15 cellular contexts compared by ENCODE assay signal in genomic region chr17:76036497-76037380, GRCh38. TPM values are rescaled to one million over a fixed set of nuclear protein-coding genes. Genes with fewer than 3 reads are reported as not detected.
DNase-seq lines count a peak whose midpoint lies in the region; ATAC-seq and TF ChIP-seq lines count a peak whose summit lies in the region.
"Had no signal": no experiment of that assay in that cellular context is flagged by ENCODE, and none has a peak within 500 bp of the region (broad histone marks: within the 10 kb centered on the region; RNA-seq: fewer than 3 reads in every experiment).

No MANE protein-coding gene starts in this region.

- H3K27me3 Mint-ChIP-seq in nephron progenitor cell (ENCODE audit: low read depth, poor library complexity) = peaks cover 9% of the 10 kb centered on the region

- no peak for TF ChIP-seq CTCF in fibroblast of villous mesenchyme (IDR thresholded peaks at IDR 0.05; ENCODE audit: insufficient read depth, low read depth, low read length)
- no peak for TF ChIP-seq CTCF in nephron progenitor cell (IDR thresholded peaks at IDR 0.05)
- TF ChIP-seq CTCF in foreskin keratinocyte (conservative IDR thresholded peaks at IDR 0.05) = no peak

- H3K27ac Mint-ChIP-seq in nephron progenitor cell = peak overlapping the region; percentile 83

- H3K4me3 ChIP-seq in fibroblast of villous mesenchyme (ENCODE audit: low read depth, low read length) = no peak overlapping the region

- ATAC-seq in HG02678 (IDR thresholded peaks at IDR 0.05; ENCODE audit: unreplicated experiment) = no peak
- ATAC-seq in HG03378 (IDR thresholded peaks at IDR 0.05; ENCODE audit: unreplicated experiment) = no peak
- no peak for ATAC-seq in foreskin keratinocyte

- peaks cover 6% of the 10 kb centered on the region for H3K9me3 Mint-ChIP-seq in nephron progenitor cell

- no peaks in the 10 kb centered on the region for H3K4me1 ChIP-seq in foreskin keratinocyte

- H3K36me3 Mint-ChIP-seq in nephron progenitor cell (ENCODE audit: low read depth) = peaks cover 37% of the 10 kb centered on the region

- H3K4me3 Mint-ChIP-seq in nephron progenitor cell = peak overlapping the region; percentile 29

- DNase-seq in ELF-1 (ENCODE audit: low read depth, low spot score) (peak; percentile 68), NCI-H526 (lab: John Stamatoyannopoulos, UW) (peak; percentile 73 to 87), fibroblast of villous mesenchyme (ENCODE audit: low read depth) (peak; percentile 50), nephron progenitor cell (no peak), foreskin keratinocyte (no peak)
- DNase-seq in effector CD8-positive, alpha-beta T cell (lab: John Stamatoyannopoulos, UW) = no peak
- DNase-seq: activated CD8-positive, alpha-beta memory T cell treated with anti-CD3 and anti-CD28 coated beads for 24 hours; GOT3; NCI-H1694 treated with DMSO at 0.1 percent for 48 hours; NK-92 treated with Interleukin-12 subunit alpha and Interleukin-12 subunit beta, amount 100 ng/mL, for 24 hours had no signal

- H3K27me3 ChIP-seq in foreskin keratinocyte = no peaks in the 10 kb centered on the region

- H3K27ac ChIP-seq in foreskin keratinocyte = no peak overlapping the region
- H3K27ac ChIP-seq: epithelial cell of prostate had no signal

- peaks cover 63% of the 10 kb centered on the region for H3K4me1 Mint-ChIP-seq in nephron progenitor cell

RNA-seq across cellular contexts. Expression of gene EVPL, which starts 9.6 kb away (rescaled TPM):
- total RNA-seq in fibroblast of villous mesenchyme (under 0.01 and 0.43 TPM in 2 replicates), foreskin keratinocyte (15.9 and 17.6 TPM in 2 replicates)
- polyA plus RNA-seq in foreskin keratinocyte = 10.9 and 12.6 TPM in 2 replicates
- polyA plus RNA-seq: BJ had no signal

RNA-seq across cellular contexts. Expression of gene SRP68, which starts 35.6 kb away (rescaled TPM):
- total RNA-seq in fibroblast of villous mesenchyme = 28.3 and 42.3 TPM in 2 replicates
- 75.9 and 76.7 TPM in 2 replicates for total RNA-seq in foreskin keratinocyte
- polyA plus RNA-seq in foreskin keratinocyte = 70.5 and 78.4 TPM in 2 replicates

RNA-seq across cellular contexts. Expression of gene CDK3, which starts 36.1 kb away (rescaled TPM):
- total RNA-seq in fibroblast of villous mesenchyme (0.64 and 2.2 TPM in 2 replicates), foreskin keratinocyte (3.3 TPM in 2 replicates)
- polyA plus RNA-seq in foreskin keratinocyte = 3.0 and 3.4 TPM in 2 replicates

RNA-seq across cellular contexts. Expression of gene GALR2, which starts 37.8 kb away (rescaled TPM):
- total RNA-seq in fibroblast of villous mesenchyme (under 0.01 TPM in 1 of 2 replicates, not detected in the other), foreskin keratinocyte (0.07 TPM in 1 of 2 replicates, not detected in the other)
- polyA plus RNA-seq in foreskin keratinocyte = 0.06 and 0.12 TPM in 2 replicates
- total RNA-seq: mesenteric fat pad had no signal
- polyA plus RNA-seq: BJ had no signal

RNA-seq across cellular contexts. Expression of gene ZACN, which starts 42.2 kb away (rescaled TPM):
- total RNA-seq in fibroblast of villous mesenchyme (not detected in 2 replicates), foreskin keratinocyte (not detected in 2 replicates)
- polyA plus RNA-seq in foreskin keratinocyte = 0.07 and 0.11 TPM in 2 replicates
- total RNA-seq: mesenteric fat pad had no signal

Comparison
In these comparisons a context has a peak if more than half of its experiments do, and no peak if none do; other contexts are left out.
1. DNase-seq: peak in ELF-1 (single experiment), NCI-H526 (2 of 2) and fibroblast of villous mesenchyme (single experiment); none in nephron progenitor cell (single experiment), foreskin keratinocyte (0 of 2) and effector CD8-positive, alpha-beta T cell (single experiment).
2. RNA of gene EVPL, which starts 9.6 kb away (total RNA-seq): 15.9 to 17.6 TPM in foreskin keratinocyte; under 0.01 to 0.43 TPM in fibroblast of villous mesenchyme; every median in the first group is over 10 times any median in the second.